ENCODE assay signal across 21 cellular contexts in the genomic region with DNA sequence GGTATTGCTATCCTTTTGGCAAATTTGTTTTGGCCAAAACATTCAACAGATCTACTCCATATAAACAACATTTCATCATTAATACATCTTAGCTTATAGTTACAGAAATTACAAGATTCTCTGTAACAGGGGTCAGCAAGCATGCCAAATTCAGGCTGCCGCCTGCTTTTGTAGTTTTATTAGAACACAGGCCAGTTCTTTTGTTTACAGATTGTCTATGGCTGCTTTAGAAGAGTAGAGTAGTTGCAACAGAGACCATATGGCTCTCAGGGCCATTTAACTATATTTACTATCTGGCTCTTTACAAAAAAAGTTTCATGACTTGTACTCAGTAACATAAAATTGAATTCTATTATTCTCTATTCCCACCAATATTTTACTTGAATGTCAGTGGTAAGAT. TPM values are rescaled to one million over a fixed set of nuclear protein-coding genes. Genes with fewer than 3 reads are reported as not detected.
DNase-seq lines count a peak whose midpoint lies in the region; ATAC-seq, FAIRE-seq and TF ChIP-seq lines count a peak whose summit lies in the region.
"Had no signal": no experiment of that assay in that cellular context is flagged by ENCODE, and none has a peak within 500 bp of the region (broad histone marks: within the 10 kb centered on the region; RNA-seq: fewer than 3 reads in every experiment).

No MANE protein-coding gene starts in this region.

- no peaks in the 10 kb centered on the region for H3K9me3 Mint-ChIP-seq in activated naive CD4-positive, alpha-beta T cell treated with anti-CD3 and anti-CD28 coated beads, Interleukin-2, amount 10 ng/mL, durations not matched to agents 7 days and 5 days
- H3K9me3 Mint-ChIP-seq: GM23338 had no signal

- TF ChIP-seq CTCF in VCaP (conservative IDR thresholded peaks at IDR 0.05) (no peak), sigmoid colon (IDR thresholded peaks at IDR 0.05) (no peak)

- H3K36me3 ChIP-seq in sigmoid colon = no peaks in the 10 kb centered on the region
- H3K36me3 ChIP-seq: BE2C had no signal

- no peak for TF ChIP-seq EP300 in sigmoid colon (IDR thresholded peaks at IDR 0.05)

- no peak overlapping the region for H3K4me3 ChIP-seq in sigmoid colon
- H3K4me3 ChIP-seq: GM23338 had no signal

- no peaks in the 10 kb centered on the region for H3K9me3 ChIP-seq in sigmoid colon
- H3K9me3 ChIP-seq: BE2C had no signal

- H3K4me1 ChIP-seq in sigmoid colon = peaks cover 0 to 27% (median 8%) of the 10 kb centered on the region in 4 donors
- H3K4me1 ChIP-seq: BE2C had no signal

- CTCF ChIA-PET in activated naive CD4-positive, alpha-beta T cell treated with anti-CD3 and anti-CD28 coated beads, Interleukin-2, amount 10 ng/mL, durations not matched to agents 7 days and 5 days (lab: Charles Lee) = interaction anchor here (0.9 kb wide), 1 partner anchor 9 kb away, joined by 3 read pairs; no protein-coding TSS in a partner anchor

- DNase-seq in NCI-H69 (lab: John Stamatoyannopoulos, UW) (peak; percentile 23), sigmoid colon (no peak), Kasumi-1 (lab: John Stamatoyannopoulos, UW) (no peak)
- no peak for DNase-seq in activated naive CD4-positive, alpha-beta T cell treated with anti-CD3 and anti-CD28 coated beads, Interleukin-2, amount 10 ng/mL, durations not matched to agents 7 days and 5 days
- DNase-seq: ACHN; BE2C; C1 segment of cervical spinal cord; CD4-positive, CD25-positive, alpha-beta regulatory T cell; CD8-positive, alpha-beta memory T cell; COR-L47; DMS153; DMS79 treated with DMSO at 0.1 percent for 48 hours; GF-D8; HCEC 1CT; IMR-90 had no signal

- no peak overlapping the region for H3K27ac Mint-ChIP-seq in activated naive CD4-positive, alpha-beta T cell treated with anti-CD3 and anti-CD28 coated beads, Interleukin-2, amount 10 ng/mL, durations not matched to agents 7 days and 5 days
- H3K27ac Mint-ChIP-seq: CD4-positive, CD25-positive, alpha-beta regulatory T cell; GM23338 had no signal

- peaks cover 26% of the 10 kb centered on the region for H3K36me3 Mint-ChIP-seq in activated naive CD4-positive, alpha-beta T cell treated with anti-CD3 and anti-CD28 coated beads, Interleukin-2, amount 10 ng/mL, durations not matched to agents 7 days and 5 days

- H3K27ac ChIP-seq in VCaP (peak overlapping the region; percentile 7; the same call in 1 of the 2 replicates), sigmoid colon (peak overlapping the region in 3 of 4 donors; percentile 15 to 58 (median 19))

- peak; percentile 47 for FAIRE-seq in islet of Langerhans (lab: Jason Lieb, UNC)
- FAIRE-seq: H54, HTR-8/SVneo had no signal

- H3K4me1 Mint-ChIP-seq in activated naive CD4-positive, alpha-beta T cell treated with anti-CD3 and anti-CD28 coated beads, Interleukin-2, amount 10 ng/mL, durations not matched to agents 7 days and 5 days = no peaks in the 10 kb centered on the region
- H3K4me1 Mint-ChIP-seq: CD8-positive, alpha-beta memory T cell; GM23338 had no signal

- no peaks in the 10 kb centered on the region for H3K27me3 Mint-ChIP-seq in activated naive CD4-positive, alpha-beta T cell treated with anti-CD3 and anti-CD28 coated beads, Interleukin-2, amount 10 ng/mL, durations not matched to agents 7 days and 5 days
- H3K27me3 Mint-ChIP-seq: CD4-positive, CD25-positive, alpha-beta regulatory T cell; CD8-positive, alpha-beta memory T cell had no signal

- intact Hi-C loops in sigmoid colon (cut with DNase I) = no loop called here

- WGBS in sigmoid colon, 2 donors = 29 to 63% methylated on average over 1 of the region's 1 CpG

- no peak for TF ChIP-seq POLR2A in sigmoid colon (IDR thresholded peaks at IDR 0.05)

- no peak for ATAC-seq in HG03342 (IDR thresholded peaks at IDR 0.05; ENCODE audit: unreplicated experiment)
- ATAC-seq: GM23338 had no signal

- H3K27me3 ChIP-seq in sigmoid colon = no peaks in the 10 kb centered on the region
- H3K27me3 ChIP-seq: BE2C had no signal

- no peak overlapping the region for H3K4me3 Mint-ChIP-seq in activated naive CD4-positive, alpha-beta T cell treated with anti-CD3 and anti-CD28 coated beads, Interleukin-2, amount 10 ng/mL, durations not matched to agents 7 days and 5 days
- H3K4me3 Mint-ChIP-seq: CD4-positive, CD25-positive, alpha-beta regulatory T cell; CD8-positive, alpha-beta memory T cell; GM23338 had no signal

RNA-seq across cellular contexts. Expression of a gene that starts 53.9 kb away (rescaled TPM):
- 10 to 100 TPM; 15.9 to 48.2 (median 37.1) TPM for total RNA-seq in sigmoid colon
- 1 to 10 TPM; 1.8 to 6.8 (median 4.2) TPM for polyA plus RNA-seq in sigmoid colon
